ENCODE assay signal across 2 cellular contexts in genomic region chr17:42982266-42982665, GRCh38.
TF ChIP-seq lines count a peak whose summit lies in the region.

No MANE protein-coding gene starts in this region.

TF ChIP-seq in A549, 52 proteins besides CTCF, POLR2A, EP300 and RAD21:
- TF ChIP-seq CBX2 (IDR thresholded peaks at IDR 0.05; ENCODE audit: borderline replicate concordance, low read depth), result no peak
- TF ChIP-seq RNF2 (IDR thresholded peaks at IDR 0.05; ENCODE audit: borderline replicate concordance, low read depth), result no peak
- TF ChIP-seq RARB (CRISPR knock-in tag; IDR thresholded peaks at IDR 0.05), result no peak
- TF ChIP-seq SREBF2 (IDR thresholded peaks at IDR 0.05), result no peak

TF ChIP-seq in HEK293T, 16 proteins besides CTCF, POLR2A, EP300 and RAD21:
- TF ChIP-seq TARDBP (IDR thresholded peaks at IDR 0.05) (no peak), HDGF (IDR thresholded peaks at IDR 0.05; ENCODE audit: borderline replicate concordance) (no peak), FOXA1 (IDR thresholded peaks at IDR 0.05) (no peak)
